ENCODE assay signal across 3 cellular contexts in the genomic region with DNA sequence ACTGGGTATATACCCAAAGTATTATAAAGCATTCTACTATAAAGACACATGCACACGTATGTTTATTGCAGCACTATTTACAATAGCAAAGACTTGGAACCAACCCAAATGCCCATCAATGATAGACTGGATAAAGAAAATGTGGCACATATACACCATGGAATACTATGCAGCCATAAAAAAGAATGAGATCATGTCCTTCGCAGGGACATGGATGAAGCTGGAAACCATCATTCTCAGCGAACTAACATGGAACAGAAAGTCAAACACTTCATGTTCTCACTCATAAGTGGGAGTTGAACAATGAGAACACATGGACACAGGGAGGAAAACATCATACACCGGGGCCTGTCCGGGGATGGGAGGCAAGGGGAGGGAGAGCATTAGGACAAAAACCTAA. TPM values are rescaled to one million over a fixed set of nuclear protein-coding genes. Genes with fewer than 3 reads are reported as not detected.
"Had no signal": no experiment of that assay in that cellular context is flagged by ENCODE, and none has a peak within 500 bp of the region (broad histone marks: within the 10 kb centered on the region; RNA-seq: fewer than 3 reads in every experiment).

No MANE protein-coding gene starts in this region.

RNA-seq across cellular contexts. Expression of a gene that starts 39.4 kb away (rescaled TPM):
- total RNA-seq: subcutaneous adipose tissue, upper lobe of right lung, vagina had no signal
